23 cellular contexts compared by ENCODE assay signal in the genomic region with DNA sequence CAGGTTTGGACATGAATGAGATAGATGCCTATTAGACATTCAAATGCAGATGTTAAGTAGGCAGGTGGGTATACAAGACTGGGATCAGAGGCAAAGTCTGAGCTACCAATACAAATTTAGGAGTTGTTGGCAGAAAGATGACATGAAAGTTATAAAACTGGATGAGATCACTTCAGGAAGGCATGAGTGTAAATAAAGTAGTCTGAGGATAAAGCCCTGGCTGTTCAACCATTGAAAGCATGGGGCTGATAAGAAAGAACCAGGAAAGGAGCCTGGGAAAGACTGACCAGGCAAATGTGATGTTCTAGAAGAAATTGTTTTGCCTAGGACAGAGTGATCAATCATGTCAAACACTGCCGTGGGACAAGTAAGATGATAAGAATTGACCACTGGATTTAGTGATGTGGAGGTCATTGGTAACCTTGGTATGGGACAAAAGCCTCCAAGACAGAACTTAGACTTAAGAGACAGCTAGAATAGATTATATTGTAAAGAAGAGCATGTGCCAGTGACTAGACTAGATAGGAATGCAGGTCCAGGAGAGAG.
"Had no signal": no experiment of that assay in that cellular context is flagged by ENCODE, and none has a peak within 500 bp of the region (broad histone marks: within the 10 kb centered on the region; RNA-seq: fewer than 3 reads in every experiment).

No MANE protein-coding gene starts in this region.

- H3K4me1 ChIP-seq: esophagus muscularis mucosa, heart right ventricle, stomach, suprapubic skin, tibial nerve had no signal

- DNase-seq: activated CD4-positive, alpha-beta T cell treated with anti-CD3 and anti-CD28 coated beads, Interleukin-2, amount 10 ng/mL, durations not matched to agents 7 days and 5 days; activated CD4-positive, CD25-positive, alpha-beta regulatory T cell treated with anti-CD3 and anti-CD28 coated beads, Interleukin-2, amount 50 U/mL, for 72 hours; activated CD8-positive, alpha-beta T cell treated with anti-CD3 and anti-CD28 coated beads, Interleukin-2, amount 10 ng/mL, durations not matched to agents 7 days and 5 days; activated gamma-delta T cell; aorta; brain microvascular endothelial cell; caudate nucleus; effector memory CD8-positive, alpha-beta T cell; heart right ventricle; left ventricle myocardium superior; mammary epithelial cell; midbrain; ovary; right cardiac atrium; stimulated activated CD4-positive, alpha-beta T cell treated with anti-CD3 and anti-CD28 coated beads, Interleukin-2, amount 100 ng/mL, for 24 hours; stomach; WERI-Rb-1 had no signal

- H3K27ac ChIP-seq: brain microvascular endothelial cell, esophagus muscularis mucosa, heart right ventricle, ovary, skin epidermis, stomach, suprapubic skin, tibial nerve, WERI-Rb-1 had no signal

- H3K36me3 ChIP-seq: brain microvascular endothelial cell, esophagus muscularis mucosa, heart right ventricle, ovary, stomach, suprapubic skin, tibial nerve, WERI-Rb-1 had no signal

- H3K27me3 ChIP-seq: brain microvascular endothelial cell, esophagus muscularis mucosa, ovary, stomach, suprapubic skin, tibial nerve had no signal

- H3K4me3 ChIP-seq: esophagus muscularis mucosa, heart right ventricle, ovary, skin epidermis, stomach, suprapubic skin, tibial nerve had no signal

- H3K9me3 ChIP-seq: esophagus muscularis mucosa, heart right ventricle, ovary, stomach, suprapubic skin, tibial nerve had no signal

- ATAC-seq: activated CD8-positive, alpha-beta T cell treated with anti-CD3 and anti-CD28 coated beads, Interleukin-2, amount 10 ng/mL, durations not matched to agents 7 days and 5 days; effector memory CD8-positive, alpha-beta T cell; heart right ventricle; left ventricle myocardium superior; natural killer cell treated with Interleukin-12 subunit alpha and Interleukin-12 subunit beta and Interleukin-15 and Interleukin-18, amount 100 ng/mL, for 72 hours; right cardiac atrium; stimulated activated memory B cell treated with anti-CD40 and anti-IgM and Interleukin-4, amounts not matched to agents 10 μg/mL and 1 μg/mL and 100 μg/mL, for 72 hours had no signal
